In genomic region chr1:64095832-64096231, GRCh38 we compare ENCODE assay signal across 32 cellular contexts.
"Had no signal": no experiment of that assay in that cellular context is flagged by ENCODE, and none has a peak within 500 bp of the region (broad histone marks: within the 10 kb centered on the region; RNA-seq: fewer than 3 reads in every experiment).

No MANE protein-coding gene starts in this region.

- H3K27ac Mint-ChIP-seq: activated B cell treated with CpG ODN at 0.5 μM for 24 hours; activated CD4-positive, alpha-beta memory T cell treated with anti-CD3 and anti-CD28 coated beads for 36 hours; activated naive CD8-positive, alpha-beta T cell treated with anti-CD3 and anti-CD28 coated beads for 36 hours; T-cell; T-helper 17 cell had no signal

- ATAC-seq: activated T-cell treated with anti-CD3 and anti-CD28 coated beads, Interleukin-2, amount 50 U/mL, for 4 hours; Panc1; T-cell; T-helper 17 cell had no signal

- H3K4me1 Mint-ChIP-seq: activated B cell treated with CpG ODN at 0.5 μM for 24 hours; activated naive CD8-positive, alpha-beta T cell treated with anti-CD3 and anti-CD28 coated beads for 36 hours; T-cell; T-helper 17 cell had no signal

- H3K4me3 Mint-ChIP-seq: activated B cell treated with CpG ODN at 0.5 μM for 24 hours; activated CD4-positive, alpha-beta memory T cell treated with anti-CD3 and anti-CD28 coated beads for 36 hours; activated naive CD8-positive, alpha-beta T cell treated with anti-CD3 and anti-CD28 coated beads for 36 hours; activated T-cell treated with anti-CD3 and anti-CD28 coated beads, Interleukin-2, amount 50 U/mL, for 4 hours; T-cell; T-helper 17 cell had no signal

- H3K27ac ChIP-seq: ascending aorta, KMS-11, SJSA1, VCaP had no signal

- H3K9me3 Mint-ChIP-seq: activated B cell treated with CpG ODN at 0.5 μM for 24 hours; activated CD4-positive, alpha-beta memory T cell treated with anti-CD3 and anti-CD28 coated beads for 36 hours; activated naive CD8-positive, alpha-beta T cell treated with anti-CD3 and anti-CD28 coated beads for 36 hours; activated T-cell treated with anti-CD3 and anti-CD28 coated beads, Interleukin-2, amount 50 U/mL, for 4 hours; T-cell had no signal

- H3K36me3 Mint-ChIP-seq: activated CD4-positive, alpha-beta memory T cell treated with anti-CD3 and anti-CD28 coated beads for 36 hours; activated naive CD8-positive, alpha-beta T cell treated with anti-CD3 and anti-CD28 coated beads for 36 hours; T-cell had no signal

- DNase-seq: activated B cell treated with CpG ODN at 0.5 μM for 24 hours; activated CD4-positive, alpha-beta memory T cell treated with anti-CD3 and anti-CD28 coated beads for 36 hours; activated CD4-positive, alpha-beta T cell treated with anti-CD3 and anti-CD28 coated beads for 4 hours; activated CD4-positive, alpha-beta T cell treated with anti-CD3 and anti-CD28 coated beads, Interleukin-2, amount 50 U/mL, for 1 hour; activated CD4-positive, CD25-positive, alpha-beta regulatory T cell treated with anti-CD3 and anti-CD28 coated beads, Interleukin-2, amount 50 U/mL, for 72 hours; activated CD8-positive, alpha-beta memory T cell treated with anti-CD3 and anti-CD28 coated beads, Interleukin-2, amount 50 U/mL, for 4 hours; activated effector memory CD4-positive, alpha-beta T cell treated with Interleukin-2 at 50 U/mL for 16 hours; activated naive CD4-positive, alpha-beta T cell treated with anti-CD3 and anti-CD28 coated beads, Interleukin-2, amount 50 U/mL, for 16 hours; activated naive CD8-positive, alpha-beta T cell treated with anti-CD3 and anti-CD28 coated beads for 36 hours; activated T-cell treated with anti-CD3 and anti-CD28 coated beads for 4 hours; activated T-cell treated with anti-CD3 and anti-CD28 coated beads, Interleukin-2, amount 50 U/mL, for 4 hours; amniotic stem cell; MM.1S; MV-4-11; NCI-H1092; NCI-H146; NCI-H187; NCI-H2081; NCI-H2171 treated with DMSO at 0.1 percent for 48 hours; NCI-H226; NCI-H446 treated with DMSO at 0.1 percent for 48 hours; NCI-H524; NCI-H69; SHP77; SK-N-SH; T-cell; T-helper 17 cell had no signal
